In the genomic region with DNA sequence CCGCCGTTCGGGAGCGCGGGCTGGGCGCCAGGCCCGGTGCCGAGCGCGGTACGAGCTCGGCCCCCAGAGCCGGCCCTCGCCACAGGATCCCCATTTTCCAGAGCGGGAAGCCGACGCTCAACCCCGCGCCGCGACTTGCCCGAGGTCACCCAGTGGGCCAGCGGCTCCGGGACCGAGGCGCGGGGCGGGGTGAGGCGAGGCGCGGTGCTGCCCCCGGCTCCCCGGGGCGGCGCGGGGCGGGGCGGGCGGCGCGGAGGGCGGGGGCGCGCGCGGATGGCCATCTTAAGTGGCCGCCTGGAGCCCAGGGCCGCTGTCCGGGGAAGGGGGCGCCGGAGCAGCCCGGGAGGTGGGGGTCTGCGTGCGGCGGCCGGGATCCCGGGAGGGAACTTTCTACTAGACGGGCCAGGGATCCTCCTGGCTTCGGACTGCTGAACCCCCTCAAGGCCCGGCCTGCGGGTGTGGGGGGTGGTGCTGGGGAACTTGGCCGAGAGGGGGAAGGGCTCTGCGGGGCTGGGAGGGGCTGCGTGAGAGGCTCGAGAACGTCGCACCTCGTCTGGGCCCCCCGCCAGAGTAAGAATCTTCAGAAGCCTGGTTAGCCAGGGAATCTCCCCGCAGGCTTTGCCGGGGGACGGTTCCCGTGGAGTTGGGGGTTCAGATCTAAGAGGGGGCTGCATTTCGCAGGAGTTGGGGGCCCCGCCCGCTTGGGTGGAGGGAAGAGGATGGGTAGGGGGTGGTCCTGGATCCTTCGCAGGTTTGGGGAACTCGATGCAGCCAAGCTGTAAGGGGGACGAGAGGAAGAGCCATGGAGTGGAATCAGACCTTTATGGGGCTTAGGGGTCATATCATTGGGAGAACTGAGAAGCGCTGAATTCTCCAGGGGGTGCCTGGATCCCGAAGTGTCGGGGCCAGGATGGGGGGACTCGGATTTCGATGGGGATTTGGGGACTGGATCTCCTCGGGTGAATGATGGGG, we compare ENCODE assay signal across 1 cellular context.
TF ChIP-seq lines count a peak whose summit lies in the region.

No MANE protein-coding gene starts in this region.

TF ChIP-seq in HEK293, 187 proteins besides CTCF, POLR2A, EP300 and RAD21 (continued from another document):
- TF ChIP-seq ZNF24 (tag by site-specific recombination; IDR thresholded peaks at IDR 0.05), result no peak
- peak; percentile 26 for TF ChIP-seq ZNF335 (tag by site-specific recombination; conservative IDR thresholded peaks at IDR 0.05)
- no peak for TF ChIP-seq ZNF292 (tag by site-specific recombination; IDR thresholded peaks at IDR 0.05; ENCODE audit: borderline replicate concordance, low read depth)
- TF ChIP-seq, protein P1, sequence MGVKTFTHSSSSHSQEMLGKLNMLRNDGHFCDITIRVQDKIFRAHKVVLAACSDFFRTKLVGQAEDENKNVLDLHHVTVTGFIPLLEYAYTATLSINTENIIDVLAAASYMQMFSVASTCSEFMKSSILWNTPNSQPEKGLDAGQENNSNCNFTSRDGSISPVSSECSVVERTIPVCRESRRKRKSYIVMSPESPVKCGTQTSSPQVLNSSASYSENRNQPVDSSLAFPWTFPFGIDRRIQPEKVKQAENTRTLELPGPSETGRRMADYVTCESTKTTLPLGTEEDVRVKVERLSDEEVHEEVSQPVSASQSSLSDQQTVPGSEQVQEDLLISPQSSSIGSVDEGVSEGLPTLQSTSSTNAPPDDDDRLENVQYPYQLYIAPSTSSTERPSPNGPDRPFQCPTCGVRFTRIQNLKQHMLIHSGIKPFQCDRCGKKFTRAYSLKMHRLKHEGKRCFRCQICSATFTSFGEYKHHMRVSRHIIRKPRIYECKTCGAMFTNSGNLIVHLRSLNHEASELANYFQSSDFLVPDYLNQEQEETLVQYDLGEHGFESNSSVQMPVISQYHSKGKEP (tag by site-specific recombination; IDR thresholded peaks at IDR 0.05), result no peak
- TF ChIP-seq ZNF266 (tag by site-specific recombination; IDR thresholded peaks at IDR 0.05; ENCODE audit: low read depth), result no peak
- TF ChIP-seq, protein P2, sequence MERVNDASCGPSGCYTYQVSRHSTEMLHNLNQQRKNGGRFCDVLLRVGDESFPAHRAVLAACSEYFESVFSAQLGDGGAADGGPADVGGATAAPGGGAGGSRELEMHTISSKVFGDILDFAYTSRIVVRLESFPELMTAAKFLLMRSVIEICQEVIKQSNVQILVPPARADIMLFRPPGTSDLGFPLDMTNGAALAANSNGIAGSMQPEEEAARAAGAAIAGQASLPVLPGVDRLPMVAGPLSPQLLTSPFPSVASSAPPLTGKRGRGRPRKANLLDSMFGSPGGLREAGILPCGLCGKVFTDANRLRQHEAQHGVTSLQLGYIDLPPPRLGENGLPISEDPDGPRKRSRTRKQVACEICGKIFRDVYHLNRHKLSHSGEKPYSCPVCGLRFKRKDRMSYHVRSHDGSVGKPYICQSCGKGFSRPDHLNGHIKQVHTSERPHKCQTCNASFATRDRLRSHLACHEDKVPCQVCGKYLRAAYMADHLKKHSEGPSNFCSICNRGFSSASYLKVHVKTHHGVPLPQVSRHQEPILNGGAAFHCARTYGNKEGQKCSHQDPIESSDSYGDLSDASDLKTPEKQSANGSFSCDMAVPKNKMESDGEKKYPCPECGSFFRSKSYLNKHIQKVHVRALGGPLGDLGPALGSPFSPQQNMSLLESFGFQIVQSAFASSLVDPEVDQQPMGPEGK (tag by site-specific recombination; IDR thresholded peaks at IDR 0.05), result peak; percentile 56
- TF ChIP-seq ZNF426 (tag by site-specific recombination; IDR thresholded peaks at IDR 0.05), result no peak
- TF ChIP-seq HOXD13 (CRISPR knock-in tag; IDR thresholded peaks at IDR 0.05; ENCODE audit: borderline replicate concordance), result no peak
- peak; percentile 94 for TF ChIP-seq ZSCAN30 (tag by site-specific recombination; IDR thresholded peaks at IDR 0.05)
- no peak for TF ChIP-seq ZNF792 (tag by site-specific recombination; IDR thresholded peaks at IDR 0.05)
- TF ChIP-seq ZNF341 (tag by site-specific recombination; IDR thresholded peaks at IDR 0.05; ENCODE audit: low read depth), result peak; percentile 81
- no peak for TF ChIP-seq EGR2 (tag by site-specific recombination; IDR thresholded peaks at IDR 0.05; ENCODE audit: low read depth)
- TF ChIP-seq KLF7 (tag by site-specific recombination; IDR thresholded peaks at IDR 0.05; ENCODE audit: borderline replicate concordance), result no peak
- no peak for TF ChIP-seq ZNF146 (tag by site-specific recombination; IDR thresholded peaks at IDR 0.05)
- TF ChIP-seq ZIC2 (tag by site-specific recombination; IDR thresholded peaks at IDR 0.05), result peak; percentile 50
- TF ChIP-seq, protein P3, sequence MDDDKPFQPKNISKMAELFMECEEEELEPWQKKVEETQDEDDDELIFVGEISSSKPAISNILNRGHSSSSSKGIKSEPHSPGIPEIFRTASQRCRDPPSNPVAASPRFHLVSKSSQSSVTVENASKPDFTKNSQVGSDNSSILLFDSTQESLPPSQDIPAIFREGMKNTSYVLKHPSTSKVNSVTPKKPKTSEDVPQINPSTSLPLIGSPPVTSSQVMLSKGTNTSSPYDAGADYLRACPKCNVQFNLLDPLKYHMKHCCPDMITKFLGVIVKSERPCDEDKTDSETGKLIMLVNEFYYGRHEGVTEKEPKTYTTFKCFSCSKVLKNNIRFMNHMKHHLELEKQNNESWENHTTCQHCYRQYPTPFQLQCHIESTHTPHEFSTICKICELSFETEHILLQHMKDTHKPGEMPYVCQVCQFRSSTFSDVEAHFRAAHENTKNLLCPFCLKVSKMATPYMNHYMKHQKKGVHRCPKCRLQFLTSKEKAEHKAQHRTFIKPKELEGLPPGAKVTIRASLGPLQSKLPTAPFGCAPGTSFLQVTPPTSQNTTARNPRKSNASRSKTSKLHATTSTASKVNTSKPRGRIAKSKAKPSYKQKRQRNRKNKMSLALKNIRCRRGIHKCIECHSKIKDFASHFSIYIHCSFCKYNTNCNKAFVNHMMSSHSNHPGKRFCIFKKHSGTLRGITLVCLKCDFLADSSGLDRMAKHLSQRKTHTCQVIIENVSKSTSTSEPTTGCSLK (tag by site-specific recombination; IDR thresholded peaks at IDR 0.05), result no peak
- TF ChIP-seq ZNF629 (tag by site-specific recombination; IDR thresholded peaks at IDR 0.05), result no peak
- TF ChIP-seq ZNF394 (tag by site-specific recombination; IDR thresholded peaks at IDR 0.05; ENCODE audit: borderline replicate concordance), result no peak
- TF ChIP-seq, protein P4, sequence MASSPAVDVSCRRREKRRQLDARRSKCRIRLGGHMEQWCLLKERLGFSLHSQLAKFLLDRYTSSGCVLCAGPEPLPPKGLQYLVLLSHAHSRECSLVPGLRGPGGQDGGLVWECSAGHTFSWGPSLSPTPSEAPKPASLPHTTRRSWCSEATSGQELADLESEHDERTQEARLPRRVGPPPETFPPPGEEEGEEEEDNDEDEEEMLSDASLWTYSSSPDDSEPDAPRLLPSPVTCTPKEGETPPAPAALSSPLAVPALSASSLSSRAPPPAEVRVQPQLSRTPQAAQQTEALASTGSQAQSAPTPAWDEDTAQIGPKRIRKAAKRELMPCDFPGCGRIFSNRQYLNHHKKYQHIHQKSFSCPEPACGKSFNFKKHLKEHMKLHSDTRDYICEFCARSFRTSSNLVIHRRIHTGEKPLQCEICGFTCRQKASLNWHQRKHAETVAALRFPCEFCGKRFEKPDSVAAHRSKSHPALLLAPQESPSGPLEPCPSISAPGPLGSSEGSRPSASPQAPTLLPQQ (tag by site-specific recombination; IDR thresholded peaks at IDR 0.05), result no peak
- TF ChIP-seq TSHZ1 (tag by site-specific recombination; IDR thresholded peaks at IDR 0.05; ENCODE audit: borderline replicate concordance), result no peak
- peak; percentile 88 for TF ChIP-seq ZNF398 (tag by site-specific recombination; IDR thresholded peaks at IDR 0.05)
- no peak for TF ChIP-seq ZNF391 (tag by site-specific recombination; IDR thresholded peaks at IDR 0.05; ENCODE audit: borderline replicate concordance, low read depth)
- TF ChIP-seq KLF8 (tag by site-specific recombination; IDR thresholded peaks at IDR 0.05), result peak; percentile 82
- TF ChIP-seq ZNF221 (tag by site-specific recombination; IDR thresholded peaks at IDR 0.05; ENCODE audit: borderline replicate concordance), result no peak
- TF ChIP-seq ZNF138 (tag by site-specific recombination; IDR thresholded peaks at IDR 0.05; ENCODE audit: borderline replicate concordance), result no peak
- no peak for TF ChIP-seq ZNF561 (tag by site-specific recombination; IDR thresholded peaks at IDR 0.05; ENCODE audit: borderline replicate concordance)
- TF ChIP-seq ZNF433 (tag by site-specific recombination; IDR thresholded peaks at IDR 0.05; ENCODE audit: low read depth), result no peak
- TF ChIP-seq WT1 (tag by site-specific recombination; IDR thresholded peaks at IDR 0.05), result 0 out of 2 replicates have a peak, but pooled peaks have one; percentile 0
- peak; percentile 22; the same call in 1 of the 2 replicates for TF ChIP-seq SP7 (tag by site-specific recombination; IDR thresholded peaks at IDR 0.05)
- no peak for TF ChIP-seq ZNF777 (tag by site-specific recombination; IDR thresholded peaks at IDR 0.05; ENCODE audit: borderline replicate concordance)
